In genomic region chr1:154137888-154138287, GRCh38 we compare ENCODE assay signal across 28 cellular contexts. TPM values are rescaled to one million over a fixed set of nuclear protein-coding genes. Genes with fewer than 3 reads are reported as not detected.
"Had no signal": no experiment of that assay in that cellular context is flagged by ENCODE, and none has a peak within 500 bp of the region (broad histone marks: within the 10 kb centered on the region; RNA-seq: fewer than 3 reads in every experiment).

No MANE protein-coding gene starts in this region.

- ATAC-seq: body of pancreas, esophagus mucosa had no signal

- H3K27me3 Mint-ChIP-seq: activated naive CD4-positive, alpha-beta T cell treated with anti-CD3 and anti-CD28 coated beads, Interleukin-2, amount 50 U/mL, for 24 hours; activated naive CD8-positive, alpha-beta T cell treated with anti-CD3 and anti-CD28 coated beads, Interleukin-2, amount 10 ng/mL, durations not matched to agents 7 days and 5 days; dendritic cell treated with granulocyte-macrophage colony-stimulating factor and Interleukin-4, amounts not matched to agents 40 ng/mL and 50 ng/mL, for 4 days had no signal

- H3K4me1 Mint-ChIP-seq: activated naive CD8-positive, alpha-beta T cell treated with anti-CD3 and anti-CD28 coated beads, Interleukin-2, amount 10 ng/mL, durations not matched to agents 7 days and 5 days; endodermal cell had no signal

- H3K4me3 Mint-ChIP-seq: activated naive CD4-positive, alpha-beta T cell treated with anti-CD3 and anti-CD28 coated beads for 36 hours; activated naive CD4-positive, alpha-beta T cell treated with anti-CD3 and anti-CD28 coated beads, Interleukin-2, amount 50 U/mL, for 24 hours; activated naive CD8-positive, alpha-beta T cell treated with anti-CD3 and anti-CD28 coated beads, Interleukin-2, amount 10 ng/mL, durations not matched to agents 7 days and 5 days; activated T-helper 1 cell treated with anti-CD3 and anti-CD28 coated beads, Interleukin-12 subunit alpha, Interleukin-12 subunit beta, Interleukin-2, Interleukin-4 antibody, amounts not matched to agents 30 ng/mL and 10 ng/mL and 1 ng/mL, durations not matched to agents 14 hours and 24 hours and 36 hours; dendritic cell treated with granulocyte-macrophage colony-stimulating factor and Interleukin-4, amounts not matched to agents 40 ng/mL and 50 ng/mL, for 4 days; endodermal cell had no signal

- H3K27ac Mint-ChIP-seq: activated naive CD4-positive, alpha-beta T cell treated with anti-CD3 and anti-CD28 coated beads for 36 hours; activated naive CD4-positive, alpha-beta T cell treated with anti-CD3 and anti-CD28 coated beads, Interleukin-2, amount 50 U/mL, for 24 hours; activated naive CD8-positive, alpha-beta T cell treated with anti-CD3 and anti-CD28 coated beads, Interleukin-2, amount 10 ng/mL, durations not matched to agents 7 days and 5 days; activated T-helper 1 cell treated with anti-CD3 and anti-CD28 coated beads, Interleukin-12 subunit alpha, Interleukin-12 subunit beta, Interleukin-2, Interleukin-4 antibody, amounts not matched to agents 30 ng/mL and 10 ng/mL and 1 ng/mL, durations not matched to agents 14 hours and 24 hours and 36 hours; activated T-helper 2 cell treated with anti-CD3 and anti-CD28 coated beads, Interferon-gamma antibody, Interleukin-2, Interleukin-4, amounts not matched to agents 10 μg/mL and 5 μg/mL and 100 μg/mL, durations not matched to agents 14 hours and 24 hours and 36 hours; dendritic cell treated with granulocyte-macrophage colony-stimulating factor and Interleukin-4, amounts not matched to agents 40 ng/mL and 50 ng/mL, for 4 days; endodermal cell had no signal

- H3K9me3 Mint-ChIP-seq: activated naive CD4-positive, alpha-beta T cell treated with anti-CD3 and anti-CD28 coated beads for 36 hours; activated naive CD4-positive, alpha-beta T cell treated with anti-CD3 and anti-CD28 coated beads, Interleukin-2, amount 50 U/mL, for 24 hours; activated naive CD8-positive, alpha-beta T cell treated with anti-CD3 and anti-CD28 coated beads, Interleukin-2, amount 10 ng/mL, durations not matched to agents 7 days and 5 days; activated T-helper 1 cell treated with anti-CD3 and anti-CD28 coated beads, Interleukin-12 subunit alpha, Interleukin-12 subunit beta, Interleukin-2, Interleukin-4 antibody, amounts not matched to agents 30 ng/mL and 10 ng/mL and 1 ng/mL, durations not matched to agents 14 hours and 24 hours and 36 hours; activated T-helper 2 cell treated with anti-CD3 and anti-CD28 coated beads, Interferon-gamma antibody, Interleukin-2, Interleukin-4, amounts not matched to agents 10 μg/mL and 5 μg/mL and 100 μg/mL, durations not matched to agents 14 hours and 24 hours and 36 hours; dendritic cell treated with granulocyte-macrophage colony-stimulating factor and Interleukin-4, amounts not matched to agents 40 ng/mL and 50 ng/mL, for 4 days had no signal

- DNase-seq: activated CD4-positive, alpha-beta T cell treated with anti-CD3 and anti-CD28 coated beads for 48 hours; activated CD4-positive, alpha-beta T cell treated with anti-CD3 and anti-CD28 coated beads, Interleukin-2, amount 50 U/mL, for 1 hour; activated CD4-positive, alpha-beta T cell treated with anti-CD3 and anti-CD28 coated beads, Interleukin-2, amount 50 U/mL, for 48 hours; activated CD4-positive, CD25-positive, alpha-beta regulatory T cell; activated CD4-positive, CD25-positive, alpha-beta regulatory T cell treated with anti-CD3 and anti-CD28 coated beads, Interleukin-2, amount 50 U/mL, for 72 hours; activated CD8-positive, alpha-beta memory T cell treated with anti-CD3 and anti-CD28 coated beads, Interleukin-2, amount 50 U/mL, for 48 hours; activated effector memory CD4-positive, alpha-beta T cell treated with anti-CD3 and anti-CD28 coated beads, Interleukin-2, amount 50 U/mL, for 16 hours; activated naive CD4-positive, alpha-beta T cell treated with anti-CD3 and anti-CD28 coated beads for 36 hours; activated naive CD8-positive, alpha-beta T cell treated with anti-CD3 and anti-CD28 coated beads, Interleukin-2, amount 10 ng/mL, durations not matched to agents 7 days and 5 days; activated T-cell treated with anti-CD3 and anti-CD28 coated beads for 4 hours; activated T-cell treated with anti-CD3 and anti-CD28 coated beads, Interleukin-2, amount 50 U/mL, for 48 hours; amygdala; aorta; body of pancreas; caudate nucleus; colonic mucosa; dorsolateral prefrontal cortex; effector memory CD4-positive, alpha-beta T cell; endodermal cell; foreskin fibroblast; head of caudate nucleus; T-helper 2 cell had no signal

RNA-seq across cellular contexts. Expression of gene NUP210L, which starts 17.0 kb away (rescaled TPM):
- total RNA-seq: activated T-helper 1 cell treated with anti-CD3 and anti-CD28 coated beads, Interleukin-12 subunit alpha, Interleukin-12 subunit beta, Interleukin-2, Interleukin-4 antibody, amounts not matched to agents 30 ng/mL and 10 ng/mL and 1 ng/mL, durations not matched to agents 14 hours and 24 hours and 36 hours; body of pancreas; epithelial cell of proximal tubule had no signal
